Comparison of ENCODE assay signal across 1 cellular context in the genomic region with DNA sequence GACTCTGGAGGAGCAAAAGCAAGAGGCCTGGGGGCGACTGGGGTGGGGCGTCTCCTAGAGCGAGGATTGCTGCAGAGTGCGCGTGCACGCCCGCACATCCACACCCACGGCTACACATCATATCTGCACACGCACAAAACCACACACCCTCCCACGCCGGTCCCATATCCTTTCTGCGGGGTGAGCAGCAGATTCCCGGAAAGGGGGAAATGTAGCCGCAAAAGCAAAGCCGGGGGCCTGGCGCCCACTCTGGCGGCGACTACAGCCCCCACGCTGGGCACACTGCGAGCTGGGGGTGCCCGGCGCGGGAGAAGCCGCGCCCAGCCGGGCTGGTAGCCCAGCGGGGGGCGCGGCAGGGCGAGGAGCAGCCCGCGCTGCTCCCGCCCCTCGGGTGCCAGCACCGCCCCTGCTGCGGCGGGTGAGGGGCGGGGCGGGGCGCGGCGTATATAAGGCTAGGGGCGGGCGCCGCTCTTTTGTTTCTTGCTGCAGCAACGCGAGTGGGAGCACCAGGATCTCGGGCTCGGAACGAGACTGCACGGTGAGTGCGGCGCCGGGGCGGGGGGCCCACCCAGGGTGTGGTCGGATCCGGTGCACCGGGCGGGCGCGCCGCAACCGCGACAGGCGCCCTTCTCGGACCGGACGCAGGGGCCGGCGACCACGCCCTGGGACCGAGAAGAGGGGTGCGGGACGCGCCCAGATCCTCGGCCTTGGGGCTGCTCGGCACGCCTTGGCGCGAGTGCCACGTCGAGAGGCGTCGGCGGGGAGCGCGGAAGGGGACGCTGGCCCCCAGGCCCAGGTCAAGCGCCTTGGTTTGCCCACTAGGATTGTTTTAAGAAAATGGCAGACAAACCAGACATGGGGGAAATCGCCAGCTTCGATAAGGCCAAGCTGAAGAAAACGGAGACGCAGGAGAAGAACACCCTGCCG.
TF ChIP-seq lines count a peak whose summit lies in the region.

A gene (plus strand): TSS at position 476 of the 927 bp plus-strand sequence.

TF ChIP-seq in HepG2, 621 proteins besides CTCF, POLR2A, EP300 and RAD21 (continued from another document and continues in another):
- TF ChIP-seq, protein P1, sequence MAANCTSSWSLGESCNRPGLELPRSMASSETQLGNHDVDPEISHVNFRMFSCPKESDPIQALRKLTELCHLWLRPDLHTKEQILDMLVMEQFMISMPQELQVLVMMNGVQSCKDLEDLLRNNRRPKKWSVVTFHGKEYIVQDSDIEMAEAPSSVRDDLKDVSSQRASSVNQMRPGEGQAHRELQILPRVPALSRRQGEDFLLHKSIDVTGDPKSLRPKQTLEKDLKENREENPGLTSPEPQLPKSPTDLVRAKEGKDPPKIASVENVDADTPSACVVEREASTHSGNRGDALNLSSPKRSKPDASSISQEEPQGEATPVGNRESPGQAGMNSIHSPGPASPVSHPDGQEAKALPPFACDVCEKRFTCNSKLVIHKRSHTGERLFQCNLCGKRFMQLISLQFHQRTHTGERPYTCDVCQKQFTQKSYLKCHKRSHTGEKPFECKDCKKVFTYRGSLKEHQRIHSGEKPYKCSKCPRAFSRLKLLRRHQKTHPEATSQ (CRISPR knock-in tag; IDR thresholded peaks at IDR 0.05; ENCODE audit: borderline replicate concordance), result peak; percentile 80; the same call in 1 of the 2 replicates
- TF ChIP-seq KAT2B (IDR thresholded peaks at IDR 0.05; ENCODE audit: borderline replicate concordance, low read depth, low read length) (no peak), RBFOX2 (IDR thresholded peaks at IDR 0.05; ENCODE audit: low read depth, low read length) (peak; percentile 99), TEAD2 (CRISPR knock-in tag; IDR thresholded peaks at IDR 0.05) (0 out of 2 replicates have a peak, but pooled peaks have one; percentile 57), PPARG (CRISPR knock-in tag; conservative IDR thresholded peaks at IDR 0.05) (peak; percentile 28; the same call in 1 of the 2 replicates), ZBTB8A (CRISPR knock-in tag; IDR thresholded peaks at IDR 0.05; ENCODE audit: borderline replicate concordance, low read depth) (no peak; the same call in 1 of the 2 replicates), ZFP37 (CRISPR knock-in tag; IDR thresholded peaks at IDR 0.05; ENCODE audit: borderline replicate concordance) (no peak), ZNF260 (CRISPR knock-in tag; IDR thresholded peaks at IDR 0.05; ENCODE audit: borderline replicate concordance, low read depth) (no peak), HNRNPK (IDR thresholded peaks at IDR 0.05; ENCODE audit: low read depth, low read length, poor library complexity, severe bottlenecking) (peak; percentile 26), TP53 (CRISPR knock-in tag; conservative IDR thresholded peaks at IDR 0.05) (0 out of 2 replicates have a peak, but pooled peaks have one; percentile 60), KLF11 (CRISPR knock-in tag; IDR thresholded peaks at IDR 0.05) (peak; percentile 76; the same call in 1 of the 2 replicates), ZNF441 (CRISPR knock-in tag; IDR thresholded peaks at IDR 0.05; ENCODE audit: borderline replicate concordance) (no peak; the same call in 1 of the 2 replicates), IRX3 (CRISPR knock-in tag; IDR thresholded peaks at IDR 0.05; ENCODE audit: borderline replicate concordance, low read depth) (peak; percentile 91; the same call in 1 of the 2 replicates), ZNF589 (CRISPR knock-in tag; conservative IDR thresholded peaks at IDR 0.05) (peak; percentile 96), NPAS2 (CRISPR knock-in tag; IDR thresholded peaks at IDR 0.05; ENCODE audit: borderline replicate concordance) (no peak), HIVEP1 (CRISPR knock-in tag; IDR thresholded peaks at IDR 0.05) (no peak), HNF4G (IDR thresholded peaks at IDR 0.05; ENCODE audit: borderline replicate concordance, low read depth, low read length) (no peak), HNF4G (CRISPR knock-in tag; IDR thresholded peaks at IDR 0.05; ENCODE audit: borderline replicate concordance, low read depth) (peak; percentile 76), ZNF546 (CRISPR knock-in tag; conservative IDR thresholded peaks at IDR 0.05) (peak; percentile 68), CREM (IDR thresholded peaks at IDR 0.05) (no peak), CREM (CRISPR knock-in tag; IDR thresholded peaks at IDR 0.05) (no peak), ZNF235 (CRISPR knock-in tag; IDR thresholded peaks at IDR 0.05; ENCODE audit: borderline replicate concordance) (peak; percentile 88; the same call in 1 of the 2 replicates), MATR3 (CRISPR knock-in tag; IDR thresholded peaks at IDR 0.05) (no peak), DPF2 (CRISPR knock-in tag; IDR thresholded peaks at IDR 0.05; ENCODE audit: borderline replicate concordance, low read depth) (peak; percentile 56; the same call in 1 of the 2 replicates), SYNCRIP (IDR thresholded peaks at IDR 0.05; ENCODE audit: insufficient read depth, low read depth, low read length) (no peak), KMT2B (CRISPR knock-in tag; IDR thresholded peaks at IDR 0.05) (peak; percentile 63), HNRNPUL1 (IDR thresholded peaks at IDR 0.05; ENCODE audit: low read depth, low read length) (no peak), GPN1 (CRISPR knock-in tag; IDR thresholded peaks at IDR 0.05; ENCODE audit: borderline replicate concordance) (no peak), KLF16 (CRISPR knock-in tag; IDR thresholded peaks at IDR 0.05) (peak; percentile 64 to 94; a peak in 2 of 4 replicates), HOXA9 (CRISPR knock-in tag; IDR thresholded peaks at IDR 0.05; ENCODE audit: borderline replicate concordance) (peak; percentile 71), SMARCE1 (IDR thresholded peaks at IDR 0.05; ENCODE audit: borderline replicate concordance) (no peak)
- TF ChIP-seq, protein P2, sequence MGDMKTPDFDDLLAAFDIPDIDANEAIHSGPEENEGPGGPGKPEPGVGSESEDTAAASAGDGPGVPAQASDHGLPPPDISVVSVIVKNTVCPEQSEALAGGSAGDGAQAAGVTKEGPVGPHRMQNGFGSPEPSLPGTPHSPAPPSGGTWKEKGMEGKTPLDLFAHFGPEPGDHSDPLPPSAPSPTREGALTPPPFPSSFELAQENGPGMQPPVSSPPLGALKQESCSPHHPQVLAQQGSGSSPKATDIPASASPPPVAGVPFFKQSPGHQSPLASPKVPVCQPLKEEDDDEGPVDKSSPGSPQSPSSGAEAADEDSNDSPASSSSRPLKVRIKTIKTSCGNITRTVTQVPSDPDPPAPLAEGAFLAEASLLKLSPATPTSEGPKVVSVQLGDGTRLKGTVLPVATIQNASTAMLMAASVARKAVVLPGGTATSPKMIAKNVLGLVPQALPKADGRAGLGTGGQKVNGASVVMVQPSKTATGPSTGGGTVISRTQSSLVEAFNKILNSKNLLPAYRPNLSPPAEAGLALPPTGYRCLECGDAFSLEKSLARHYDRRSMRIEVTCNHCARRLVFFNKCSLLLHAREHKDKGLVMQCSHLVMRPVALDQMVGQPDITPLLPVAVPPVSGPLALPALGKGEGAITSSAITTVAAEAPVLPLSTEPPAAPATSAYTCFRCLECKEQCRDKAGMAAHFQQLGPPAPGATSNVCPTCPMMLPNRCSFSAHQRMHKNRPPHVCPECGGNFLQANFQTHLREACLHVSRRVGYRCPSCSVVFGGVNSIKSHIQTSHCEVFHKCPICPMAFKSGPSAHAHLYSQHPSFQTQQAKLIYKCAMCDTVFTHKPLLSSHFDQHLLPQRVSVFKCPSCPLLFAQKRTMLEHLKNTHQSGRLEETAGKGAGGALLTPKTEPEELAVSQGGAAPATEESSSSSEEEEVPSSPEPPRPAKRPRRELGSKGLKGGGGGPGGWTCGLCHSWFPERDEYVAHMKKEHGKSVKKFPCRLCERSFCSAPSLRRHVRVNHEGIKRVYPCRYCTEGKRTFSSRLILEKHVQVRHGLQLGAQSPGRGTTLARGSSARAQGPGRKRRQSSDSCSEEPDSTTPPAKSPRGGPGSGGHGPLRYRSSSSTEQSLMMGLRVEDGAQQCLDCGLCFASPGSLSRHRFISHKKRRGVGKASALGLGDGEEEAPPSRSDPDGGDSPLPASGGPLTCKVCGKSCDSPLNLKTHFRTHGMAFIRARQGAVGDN (CRISPR knock-in tag; IDR thresholded peaks at IDR 0.05), result peak; percentile 88
- TF ChIP-seq, protein P3, sequence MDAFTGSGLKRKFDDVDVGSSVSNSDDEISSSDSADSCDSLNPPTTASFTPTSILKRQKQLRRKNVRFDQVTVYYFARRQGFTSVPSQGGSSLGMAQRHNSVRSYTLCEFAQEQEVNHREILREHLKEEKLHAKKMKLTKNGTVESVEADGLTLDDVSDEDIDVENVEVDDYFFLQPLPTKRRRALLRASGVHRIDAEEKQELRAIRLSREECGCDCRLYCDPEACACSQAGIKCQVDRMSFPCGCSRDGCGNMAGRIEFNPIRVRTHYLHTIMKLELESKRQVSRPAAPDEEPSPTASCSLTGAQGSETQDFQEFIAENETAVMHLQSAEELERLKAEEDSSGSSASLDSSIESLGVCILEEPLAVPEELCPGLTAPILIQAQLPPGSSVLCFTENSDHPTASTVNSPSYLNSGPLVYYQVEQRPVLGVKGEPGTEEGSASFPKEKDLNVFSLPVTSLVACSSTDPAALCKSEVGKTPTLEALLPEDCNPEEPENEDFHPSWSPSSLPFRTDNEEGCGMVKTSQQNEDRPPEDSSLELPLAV (CRISPR knock-in tag; conservative IDR thresholded peaks at IDR 0.05; ENCODE audit: low read depth), result no peak
- TF ChIP-seq, protein P4, sequence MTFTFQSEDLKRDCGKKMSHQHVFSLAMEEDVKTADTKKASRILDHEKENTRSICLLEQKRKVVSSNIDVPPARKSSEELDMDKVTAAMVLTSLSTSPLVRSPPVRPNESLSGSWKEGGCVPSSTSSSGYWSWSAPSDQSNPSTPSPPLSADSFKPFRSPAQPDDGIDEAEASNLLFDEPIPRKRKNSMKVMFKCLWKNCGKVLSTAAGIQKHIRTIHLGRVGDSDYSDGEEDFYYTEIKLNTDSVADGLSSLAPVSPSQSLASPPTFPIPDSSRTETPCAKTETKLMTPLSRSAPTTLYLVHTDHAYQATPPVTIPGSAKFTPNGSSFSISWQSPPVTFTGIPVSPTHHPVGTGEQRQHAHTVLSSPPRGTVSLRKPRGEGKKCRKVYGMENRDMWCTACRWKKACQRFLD (CRISPR knock-in tag; IDR thresholded peaks at IDR 0.05; ENCODE audit: borderline replicate concordance), result peak; percentile 66; the same call in 1 of the 2 replicates
- TF ChIP-seq, protein P5, sequence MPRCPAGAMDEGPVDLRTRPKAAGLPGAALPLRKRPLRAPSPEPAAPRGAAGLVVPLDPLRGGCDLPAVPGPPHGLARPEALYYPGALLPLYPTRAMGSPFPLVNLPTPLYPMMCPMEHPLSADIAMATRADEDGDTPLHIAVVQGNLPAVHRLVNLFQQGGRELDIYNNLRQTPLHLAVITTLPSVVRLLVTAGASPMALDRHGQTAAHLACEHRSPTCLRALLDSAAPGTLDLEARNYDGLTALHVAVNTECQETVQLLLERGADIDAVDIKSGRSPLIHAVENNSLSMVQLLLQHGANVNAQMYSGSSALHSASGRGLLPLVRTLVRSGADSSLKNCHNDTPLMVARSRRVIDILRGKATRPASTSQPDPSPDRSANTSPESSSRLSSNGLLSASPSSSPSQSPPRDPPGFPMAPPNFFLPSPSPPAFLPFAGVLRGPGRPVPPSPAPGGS (CRISPR knock-in tag; IDR thresholded peaks at IDR 0.05), result peak; percentile 93; the same call in 1 of the 2 replicates
- TF ChIP-seq, protein P6, sequence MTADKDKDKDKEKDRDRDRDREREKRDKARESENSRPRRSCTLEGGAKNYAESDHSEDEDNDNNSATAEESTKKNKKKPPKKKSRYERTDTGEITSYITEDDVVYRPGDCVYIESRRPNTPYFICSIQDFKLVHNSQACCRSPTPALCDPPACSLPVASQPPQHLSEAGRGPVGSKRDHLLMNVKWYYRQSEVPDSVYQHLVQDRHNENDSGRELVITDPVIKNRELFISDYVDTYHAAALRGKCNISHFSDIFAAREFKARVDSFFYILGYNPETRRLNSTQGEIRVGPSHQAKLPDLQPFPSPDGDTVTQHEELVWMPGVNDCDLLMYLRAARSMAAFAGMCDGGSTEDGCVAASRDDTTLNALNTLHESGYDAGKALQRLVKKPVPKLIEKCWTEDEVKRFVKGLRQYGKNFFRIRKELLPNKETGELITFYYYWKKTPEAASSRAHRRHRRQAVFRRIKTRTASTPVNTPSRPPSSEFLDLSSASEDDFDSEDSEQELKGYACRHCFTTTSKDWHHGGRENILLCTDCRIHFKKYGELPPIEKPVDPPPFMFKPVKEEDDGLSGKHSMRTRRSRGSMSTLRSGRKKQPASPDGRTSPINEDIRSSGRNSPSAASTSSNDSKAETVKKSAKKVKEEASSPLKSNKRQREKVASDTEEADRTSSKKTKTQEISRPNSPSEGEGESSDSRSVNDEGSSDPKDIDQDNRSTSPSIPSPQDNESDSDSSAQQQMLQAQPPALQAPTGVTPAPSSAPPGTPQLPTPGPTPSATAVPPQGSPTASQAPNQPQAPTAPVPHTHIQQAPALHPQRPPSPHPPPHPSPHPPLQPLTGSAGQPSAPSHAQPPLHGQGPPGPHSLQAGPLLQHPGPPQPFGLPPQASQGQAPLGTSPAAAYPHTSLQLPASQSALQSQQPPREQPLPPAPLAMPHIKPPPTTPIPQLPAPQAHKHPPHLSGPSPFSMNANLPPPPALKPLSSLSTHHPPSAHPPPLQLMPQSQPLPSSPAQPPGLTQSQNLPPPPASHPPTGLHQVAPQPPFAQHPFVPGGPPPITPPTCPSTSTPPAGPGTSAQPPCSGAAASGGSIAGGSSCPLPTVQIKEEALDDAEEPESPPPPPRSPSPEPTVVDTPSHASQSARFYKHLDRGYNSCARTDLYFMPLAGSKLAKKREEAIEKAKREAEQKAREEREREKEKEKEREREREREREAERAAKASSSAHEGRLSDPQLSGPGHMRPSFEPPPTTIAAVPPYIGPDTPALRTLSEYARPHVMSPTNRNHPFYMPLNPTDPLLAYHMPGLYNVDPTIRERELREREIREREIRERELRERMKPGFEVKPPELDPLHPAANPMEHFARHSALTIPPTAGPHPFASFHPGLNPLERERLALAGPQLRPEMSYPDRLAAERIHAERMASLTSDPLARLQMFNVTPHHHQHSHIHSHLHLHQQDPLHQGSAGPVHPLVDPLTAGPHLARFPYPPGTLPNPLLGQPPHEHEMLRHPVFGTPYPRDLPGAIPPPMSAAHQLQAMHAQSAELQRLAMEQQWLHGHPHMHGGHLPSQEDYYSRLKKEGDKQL (CRISPR knock-in tag; IDR thresholded peaks at IDR 0.05; ENCODE audit: low read depth), result no peak
- TF ChIP-seq, protein P7, sequence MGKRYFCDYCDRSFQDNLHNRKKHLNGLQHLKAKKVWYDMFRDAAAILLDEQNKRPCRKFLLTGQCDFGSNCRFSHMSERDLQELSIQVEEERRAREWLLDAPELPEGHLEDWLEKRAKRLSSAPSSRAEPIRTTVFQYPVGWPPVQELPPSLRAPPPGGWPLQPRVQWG (CRISPR knock-in tag; IDR thresholded peaks at IDR 0.05; ENCODE audit: borderline replicate concordance, low read depth), result no peak
